21 cellular contexts compared by ENCODE assay signal in genomic region chr7:55193245-55193644, GRCh38.
DNase-seq lines count a peak whose midpoint lies in the region; ATAC-seq and TF ChIP-seq lines count a peak whose summit lies in the region.
"Had no signal": no experiment of that assay in that cellular context is flagged by ENCODE, and none has a peak within 500 bp of the region (broad histone marks: within the 10 kb centered on the region; RNA-seq: fewer than 3 reads in every experiment).

No MANE protein-coding gene starts in this region.

- H3K27me3 ChIP-seq in ACC112 (ENCODE audit: insufficient read depth, low read length), result no peaks in the 10 kb centered on the region
- no peaks in the 10 kb centered on the region for H3K27me3 ChIP-seq in Panc1 (ENCODE audit: control insufficient read depth, insufficient read depth, low read length)
- H3K27me3 ChIP-seq: adrenal gland had no signal

- 84 to 85% methylated on average over 8 to 9 of the region's 9 CpGs for WGBS in mesodermal cell (ENCODE audit: insufficient coverage in 2 of 2), 2 experiments

- H3K4me1 ChIP-seq in ACC112 (ENCODE audit: control insufficient read depth, insufficient read depth, low read length, unreplicated experiment), result peaks cover 34% of the 10 kb centered on the region
- H3K4me1 ChIP-seq in Panc1 (ENCODE audit: control insufficient read depth, insufficient read depth, low read length), result no peaks in the 10 kb centered on the region
- H3K4me1 ChIP-seq in mesodermal cell (ENCODE audit: control insufficient read depth, insufficient read depth, low read length, poor library complexity, severe bottlenecking), result peaks cover 16% of the 10 kb centered on the region
- H3K4me1 ChIP-seq: adrenal gland had no signal

- H3K9me3 ChIP-seq in Panc1 (ENCODE audit: control insufficient read depth, insufficient read depth, low read depth, low read length) (no peaks in the 10 kb centered on the region), mesodermal cell (ENCODE audit: control insufficient read depth, low read length) (no peaks in the 10 kb centered on the region)
- H3K9me3 ChIP-seq: adrenal gland had no signal

- CTCF ChIA-PET in Panc1 (lab: Charles Lee), result no interaction called here

- H3K79me2 ChIP-seq in ACC112 (ENCODE audit: control insufficient read depth, insufficient read depth, low read length, unreplicated experiment), result peaks cover 6% of the 10 kb centered on the region

- H3K27ac ChIP-seq in ACC112 (ENCODE audit: low read depth, low read length) (peak overlapping the region; percentile 81), Panc1 (ENCODE audit: low read length) (no peak overlapping the region), epithelial cell of prostate (peak overlapping the region; percentile 26), mesodermal cell (ENCODE audit: low read depth, low read length, severe bottlenecking) (peak overlapping the region; percentile 10)

- no peak overlapping the region for H2AFZ ChIP-seq in ACC112 (ENCODE audit: low read length, unreplicated experiment)

- no peak for TF ChIP-seq CTCF in Panc1 (IDR thresholded peaks at IDR 0.05)

- in situ Hi-C loops in Panc1 (cut with HindIII; ENCODE audit: low pct_unique_long_range_greater_than_20kb, low sequenced_read_pairs), result no loop called here

- no peak for ATAC-seq in Panc1
- ATAC-seq in HG03442 (IDR thresholded peaks at IDR 0.05; ENCODE audit: unreplicated experiment), result no peak
- ATAC-seq in GM18511 (IDR thresholded peaks at IDR 0.05; ENCODE audit: unreplicated experiment), result no peak
- ATAC-seq: stimulated activated memory B cell treated with anti-CD40 and anti-IgM and Interleukin-4, amounts not matched to agents 10 μg/mL and 1 μg/mL and 100 μg/mL, for 72 hours had no signal

- BruUV-seq in Panc1 (replicated peaks; lab: Mats Ljungman, UMichigan), result TSS peak; percentile 8

- intact Hi-C loops in Panc1 (cut with micrococcal nuclease; ENCODE audit: unreplicated experiment), result no loop called here

- H3K36me3 ChIP-seq in ACC112 (ENCODE audit: insufficient read depth, low read length) (peaks cover 10% of the 10 kb centered on the region), Panc1 (ENCODE audit: control insufficient read depth, insufficient read depth, low read length) (peaks cover 8% of the 10 kb centered on the region; the same call in 1 of the 2 replicates), mesodermal cell (ENCODE audit: control insufficient read depth, insufficient read depth, low read length) (peaks cover 5% of the 10 kb centered on the region)

- peak overlapping the region; percentile 27; the same call in 1 of the 2 replicates for H3K4me3 ChIP-seq in ACC112 (ENCODE audit: low read depth, low read length)
- no peak overlapping the region for H3K4me3 ChIP-seq in Panc1 (ENCODE audit: low read depth in 2 of 2, low read length in 2 of 2)
- no peak overlapping the region for H3K4me3 ChIP-seq in mesodermal cell (ENCODE audit: extremely low read depth, insufficient read depth, low read length, poor library complexity, severe bottlenecking)
- H3K4me3 ChIP-seq: adrenal gland had no signal

- POLR2A ChIA-PET in Panc1 (lab: Charles Lee), result no interaction called here

- DNase-seq in Panc1 (ENCODE audit: low read depth, low spot score), result no peak
- DNase-seq in epithelial cell of prostate (ENCODE audit: low read depth, low spot score), result no peak
- no peak for DNase-seq in ureter (ENCODE audit: low spot score)
- no peak for DNase-seq in GM19240 (ENCODE audit: insufficient read length, low spot score)
- DNase-seq: ACHN; activated CD4-positive, CD25-positive, alpha-beta regulatory T cell treated with anti-CD3 and anti-CD28 coated beads, Interleukin-2, amount 50 U/mL, for 72 hours; activated effector memory CD4-positive, alpha-beta T cell treated with Interleukin-2 at 50 U/mL for 16 hours; adrenal gland; caudate nucleus; CD4-positive, CD25-positive, alpha-beta regulatory T cell; DMS53; GOT3; NCI-H1048; NCI-H2029; NCI-H524 treated with DMSO at 0.1 percent for 48 hours; T-helper 9 cell had no signal
